In genomic region chr14:89304972-89305703, GRCh38 we compare ENCODE assay signal across 8 cellular contexts.
DNase-seq lines count a peak whose midpoint lies in the region; ATAC-seq and TF ChIP-seq lines count a peak whose summit lies in the region.

No MANE protein-coding gene starts in this region.

- in situ Hi-C loops in astrocyte of the spinal cord (cut with HindIII; ENCODE audit: low sequenced_read_pairs): no loop called here

- H3K27ac ChIP-seq in right lobe of liver: peak overlapping the region; percentile 29 to 76 (median 37)
- H3K27ac ChIP-seq in urinary bladder (ENCODE audit: low read depth): peak overlapping the region; percentile 80

- peak; percentile 47 for ATAC-seq in GM18498 (IDR thresholded peaks at IDR 0.05; ENCODE audit: unreplicated experiment)
- peak; percentile 44 for ATAC-seq in GM21717 (IDR thresholded peaks at IDR 0.05; ENCODE audit: unreplicated experiment)
- peak in 2 of 4 donors; percentile 13 for ATAC-seq in right lobe of liver

- H3K27me3 ChIP-seq in right lobe of liver: no peaks in the 10 kb centered on the region

- DNase-seq in M059J (ENCODE audit: low read depth) (peak; percentile 65), astrocyte of the spinal cord (ENCODE audit: low read depth, low spot score) (peak; percentile 71), right lobe of liver (no peak), AML-193 (lab: John Stamatoyannopoulos, UW) (no peak)
- no peak for DNase-seq in stimulated activated naive CD4-positive, alpha-beta T cell (lab: John Stamatoyannopoulos, UW)

- TF ChIP-seq POLR2A in right lobe of liver (IDR thresholded peaks at IDR 0.05): no peak

- H3K4me3 ChIP-seq in astrocyte of the spinal cord (ENCODE audit: low read depth, low read length) (no peak overlapping the region), right lobe of liver (no peak overlapping the region), urinary bladder (ENCODE audit: low read depth, low read length) (no peak overlapping the region)

- no peak for TF ChIP-seq CTCF in astrocyte of the spinal cord (IDR thresholded peaks at IDR 0.05; ENCODE audit: low read depth, low read length)
- no peak for TF ChIP-seq CTCF in right lobe of liver (IDR thresholded peaks at IDR 0.05)

- H3K9me3 ChIP-seq in right lobe of liver: no peaks in the 10 kb centered on the region

- H3K4me1 ChIP-seq in right lobe of liver (peaks cover 0 to 46% (median 7%) of the 10 kb centered on the region in 4 donors), urinary bladder (ENCODE audit: insufficient read depth) (no peaks in the 10 kb centered on the region)

- whole genome bisulfite sequencing in right lobe of liver (ENCODE audit: insufficient coverage, low coverage, low lambda C conversion rate, missing lambda C conversion rate): 39% methylated on average over 10 of the region's 16 CpGs
- WGBS in urinary bladder: 18% methylated on average over 16 of the region's 16 CpGs

- intact Hi-C loops in right lobe of liver (cut with DNase I): no loop called here

- H3K36me3 ChIP-seq in right lobe of liver: no peaks in the 10 kb centered on the region
- H3K36me3 ChIP-seq in urinary bladder (ENCODE audit: insufficient read depth): no peaks in the 10 kb centered on the region

Comparison
In these comparisons a context has a peak if more than half of its experiments do, and no peak if none do; other contexts are left out.
1. DNase-seq: peak in M059J (single experiment) and astrocyte of the spinal cord (single experiment); none in right lobe of liver (0 of 3), stimulated activated naive CD4-positive, alpha-beta T cell (0 of 6) and AML-193 (0 of 2).